23 cellular contexts compared by ENCODE assay signal in genomic region chr6:75419980-75420379, GRCh38.
"Had no signal": no experiment of that assay in that cellular context is flagged by ENCODE, and none has a peak within 500 bp of the region (broad histone marks: within the 10 kb centered on the region; RNA-seq: fewer than 3 reads in every experiment).

No MANE protein-coding gene starts in this region.

- ATAC-seq: left colon; mucosa of descending colon; natural killer cell treated with Interleukin-12 subunit alpha and Interleukin-12 subunit beta and Interleukin-15 and Interleukin-18, amount 100 ng/mL, for 72 hours; stimulated activated naive CD8-positive, alpha-beta T cell treated with anti-CD3 and anti-CD28 coated beads, Interleukin-15, amount 100 ng/mL, for 72 hours had no signal

- H3K27ac Mint-ChIP-seq: memory B cell; naive B cell; natural killer cell treated with Interleukin-12 subunit alpha and Interleukin-12 subunit beta and Interleukin-15 and Interleukin-18, amount 100 ng/mL, for 72 hours; progenitor cell of endocrine pancreas; stimulated activated naive CD8-positive, alpha-beta T cell treated with anti-CD3 and anti-CD28 coated beads, Interleukin-15, amount 100 ng/mL, for 72 hours had no signal

- H3K27me3 ChIP-seq: dorsolateral prefrontal cortex, heart right ventricle, neutrophil, suprapubic skin, thyroid gland, upper lobe of left lung had no signal

- H3K36me3 Mint-ChIP-seq: memory B cell; naive B cell; natural killer cell treated with Interleukin-12 subunit alpha and Interleukin-12 subunit beta and Interleukin-15 and Interleukin-18, amount 100 ng/mL, for 72 hours had no signal

- H3K9me3 ChIP-seq: heart right ventricle, mucosa of descending colon, neutrophil, suprapubic skin, thyroid gland, upper lobe of left lung had no signal

- H3K36me3 ChIP-seq: heart right ventricle, neutrophil, suprapubic skin, thyroid gland, upper lobe of left lung had no signal

- H3K4me3 ChIP-seq: dorsolateral prefrontal cortex, heart right ventricle, lung, mucosa of descending colon, skin epidermis, suprapubic skin, thyroid gland, upper lobe of left lung had no signal

- H3K27me3 Mint-ChIP-seq: progenitor cell of endocrine pancreas had no signal

- H3K4me1 Mint-ChIP-seq: memory B cell, naive B cell had no signal

- DNase-seq: dorsolateral prefrontal cortex; effector CD4-positive, alpha-beta T cell; heart right ventricle; hippocampal formation; left colon; mucosa of descending colon; naive B cell; stimulated activated CD4-positive, alpha-beta T cell treated with anti-CD3 and anti-CD28 coated beads, Interleukin-15, amount 100 ng/mL, for 24 hours; stimulated activated CD4-positive, alpha-beta T cell treated with anti-CD3 and anti-CD28 coated beads, Interleukin-4, amount 100 ng/mL, for 1 hour; stimulated activated CD8-positive, alpha-beta memory T cell treated with anti-CD3 and anti-CD28 coated beads, Interleukin-4, amount 100 ng/mL, for 48 hours; stimulated activated naive CD4-positive, alpha-beta T cell; stimulated activated naive CD8-positive, alpha-beta T cell treated with anti-CD3 and anti-CD28 coated beads, Interleukin-15, amount 100 ng/mL, for 72 hours; thyroid gland; upper lobe of left lung had no signal

- H3K27ac ChIP-seq: dorsolateral prefrontal cortex, neutrophil, parathyroid adenoma, suprapubic skin, thyroid gland, upper lobe of left lung had no signal

- H3K9me3 Mint-ChIP-seq: memory B cell; naive B cell; natural killer cell treated with Interleukin-12 subunit alpha and Interleukin-12 subunit beta and Interleukin-15 and Interleukin-18, amount 100 ng/mL, for 72 hours; neural crest cell; stimulated activated naive CD8-positive, alpha-beta T cell treated with anti-CD3 and anti-CD28 coated beads, Interleukin-15, amount 100 ng/mL, for 72 hours had no signal

- H3K4me3 Mint-ChIP-seq: memory B cell; naive B cell; natural killer cell treated with Interleukin-12 subunit alpha and Interleukin-12 subunit beta and Interleukin-15 and Interleukin-18, amount 100 ng/mL, for 72 hours; neural crest cell; stimulated activated naive CD8-positive, alpha-beta T cell treated with anti-CD3 and anti-CD28 coated beads, Interleukin-15, amount 100 ng/mL, for 72 hours had no signal
